17 cellular contexts compared by ENCODE assay signal in the genomic region with DNA sequence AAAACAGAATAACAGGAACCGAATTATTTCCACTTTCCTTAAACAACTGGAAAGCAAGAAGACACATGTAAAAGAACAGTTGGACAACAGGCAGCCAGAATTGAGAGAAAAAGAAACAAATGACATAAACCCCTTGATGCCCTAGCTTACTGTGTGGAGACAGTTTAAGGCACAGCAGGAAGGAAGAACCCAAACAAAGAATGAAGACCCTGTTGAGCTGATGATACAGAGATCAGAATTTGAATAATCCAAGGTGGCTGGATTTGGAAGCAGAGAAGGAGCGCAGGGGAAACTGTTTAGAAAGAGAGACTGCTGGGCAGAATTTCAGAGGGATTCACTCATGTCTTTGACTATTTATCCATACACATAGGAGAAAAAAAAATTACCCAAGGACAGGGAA.
A peak's percentile ranks its signal among the peaks of the same experiment; 100 is the strongest.
DNase-seq lines count a peak whose midpoint lies in the region; ATAC-seq and TF ChIP-seq lines count a peak whose summit lies in the region.
"Had no signal": no experiment of that assay in that cellular context is flagged by ENCODE, and none has a peak within 500 bp of the region (broad histone marks: within the 10 kb centered on the region; RNA-seq: fewer than 3 reads in every experiment).

No MANE protein-coding gene starts in this region.

- H3K27ac Mint-ChIP-seq in chondrocyte (ENCODE audit: unreplicated experiment) (peak overlapping the region; percentile 0), nephron progenitor cell (peak overlapping the region; percentile 36)

- in situ Hi-C loops in IMR-90 (cut with MboI; ENCODE audit: low sequenced_read_pairs), result no loop called here

- H2BK120ac ChIP-seq in IMR-90 (ENCODE audit: low read depth, low read length), result no peak overlapping the region

- no peak overlapping the region for H3K27ac ChIP-seq in A673 (ENCODE audit: low read depth, low read length, poor library complexity, severe bottlenecking)
- H3K27ac ChIP-seq in IMR-90 (ENCODE audit: insufficient read depth, low read length), result no peak overlapping the region
- H3K27ac ChIP-seq: Peyer's patch had no signal

- peaks cover 6 to 9% of the 10 kb centered on the region in 2 experiments; a peak in 3 of 4 replicates for H3K79me1 ChIP-seq in IMR-90 (ENCODE audit: low read depth in 1 of 2, low read length in 2 of 2)

- H3K36me3 Mint-ChIP-seq in chondrocyte (ENCODE audit: low read depth), result peaks cover 5% of the 10 kb centered on the region
- peaks cover 11% of the 10 kb centered on the region for H3K36me3 Mint-ChIP-seq in nephron progenitor cell (ENCODE audit: low read depth)

- H2BK15ac ChIP-seq in IMR-90 (ENCODE audit: low read depth, low read length), result no peak overlapping the region

- H2AK9ac ChIP-seq in IMR-90 (replicated peaks; ENCODE audit: low read depth, low read length, poor library complexity), result no peak overlapping the region

- no peak overlapping the region for H3K4ac ChIP-seq in IMR-90 (ENCODE audit: low read depth, low read length)

- intact Hi-C loops in A673 (cut with micrococcal nuclease; ENCODE audit: unreplicated experiment), result no loop called here
- intact Hi-C loops in IMR-90 (cut with micrococcal nuclease), result no loop called here

- no peaks in the 10 kb centered on the region for H3K9me1 ChIP-seq in IMR-90 (ENCODE audit: insufficient read depth, low read length)

- H3K56ac ChIP-seq in IMR-90 (ENCODE audit: extremely low read depth, insufficient read depth, low read length), result no peak overlapping the region

- no peak overlapping the region for H3K4me2 ChIP-seq in IMR-90 (ENCODE audit: low read depth, low read length)
- H3K4me2 ChIP-seq: SK-N-SH had no signal

- ATAC-seq in IMR-90 (ENCODE audit: low read depth) (peak; percentile 21), GM18867 (IDR thresholded peaks at IDR 0.05; ENCODE audit: unreplicated experiment) (no peak), HG02840 (IDR thresholded peaks at IDR 0.05; ENCODE audit: low FRiP score, unreplicated experiment) (no peak)

- H3K4me3 ChIP-seq in A673 (ENCODE audit: low read depth, low read length, poor library complexity, severe bottlenecking) (no peak overlapping the region), IMR-90 (ENCODE audit: insufficient read depth, low read depth, low read length) (no peak overlapping the region)
- H3K4me3 ChIP-seq: Peyer's patch had no signal

- H3K4me1 Mint-ChIP-seq in chondrocyte (ENCODE audit: low read depth) (peaks cover 18% of the 10 kb centered on the region), nephron progenitor cell (peaks cover 10% of the 10 kb centered on the region)

- H2BK20ac ChIP-seq in IMR-90 (ENCODE audit: low read depth, low read length), result no peak overlapping the region

- no CpG with 5 or more reads among the region's 2 CpGs for WGBS in IMR-90 (ENCODE audit: extremely low coverage in 2 of 2, insufficient read length in 1 of 2), 2 experiments

- H3K27me3 Mint-ChIP-seq in chondrocyte (ENCODE audit: low read depth), result no peaks in the 10 kb centered on the region
- no peaks in the 10 kb centered on the region for H3K27me3 Mint-ChIP-seq in nephron progenitor cell (ENCODE audit: low read depth, poor library complexity)

- CTCF ChIA-PET in A673 (lab: Charles Lee) (no interaction called here), IMR-90 (lab: Yijun Ruan, JAX) (interaction anchor here (1.0 kb wide), 1 partner anchor 9 kb away, joined by 3 read pairs; no protein-coding TSS in a partner anchor)

- dilution Hi-C loops in IMR-90 (cut with HindIII; ENCODE audit: low sequenced_read_pairs, unreplicated experiment), result no loop called here

- POLR2A ChIA-PET in A673 (lab: Charles Lee; ENCODE audit: low non-redundant PET) (no interaction called here), IMR-90 (lab: Charles Lee; ENCODE audit: unreplicated experiment) (no interaction called here)

- H2BK5ac ChIP-seq in IMR-90 (ENCODE audit: low read depth, low read length, poor library complexity, severe bottlenecking), result no peak overlapping the region

- H3K4me1 ChIP-seq in A673 (ENCODE audit: insufficient read depth, low read length, poor library complexity, severe bottlenecking) (no peaks in the 10 kb centered on the region), IMR-90 (ENCODE audit: control insufficient read depth, insufficient read depth, low read length) (no peaks in the 10 kb centered on the region)
- H3K4me1 ChIP-seq: Peyer's patch had no signal

- H4K5ac ChIP-seq in IMR-90 (ENCODE audit: low read depth, low read length), result no peak overlapping the region

- TF ChIP-seq POLR2A in IMR-90 (IDR thresholded peaks at IDR 0.05; ENCODE audit: low read depth, low read length), result no peak

- H3K9me3 ChIP-seq in A673 (ENCODE audit: low read depth, low read length, poor library complexity, severe bottlenecking) (no peaks in the 10 kb centered on the region), IMR-90 (ENCODE audit: control insufficient read depth, insufficient read depth, low read length) (no peaks in the 10 kb centered on the region)
- H3K9me3 ChIP-seq: Peyer's patch, SK-N-SH had no signal

- no peak overlapping the region for H4K8ac ChIP-seq in IMR-90 (ENCODE audit: low read depth in 2 of 2, low read length in 2 of 2)

- no peak for TF ChIP-seq RAD21 in IMR-90 (IDR thresholded peaks at IDR 0.05; ENCODE audit: low read length)

- no peak overlapping the region for H3K9ac ChIP-seq in IMR-90 (ENCODE audit: low read depth, low read length)
- H3K9ac ChIP-seq: SK-N-SH had no signal

- no peaks in the 10 kb centered on the region for H4K20me1 ChIP-seq in IMR-90 (ENCODE audit: insufficient read depth, low read length)

- H3K4me3 Mint-ChIP-seq in chondrocyte (ENCODE audit: unreplicated experiment) (no peak overlapping the region), nephron progenitor cell (no peak overlapping the region)

- H4K91ac ChIP-seq in IMR-90 (ENCODE audit: insufficient read depth, low read depth, low read length), result no peak overlapping the region

- TF ChIP-seq CTCF in A673 (conservative IDR thresholded peaks at IDR 0.05; ENCODE audit: low read depth, low read length) (no peak), IMR-90 (conservative IDR thresholded peaks at IDR 0.05; ENCODE audit: low read depth, low read length) (no peak), chondrocyte (IDR thresholded peaks at IDR 0.05) (no peak), nephron progenitor cell (IDR thresholded peaks at IDR 0.05) (no peak), GM10266 (IDR thresholded peaks at IDR 0.05; ENCODE audit: control insufficient read depth, insufficient read depth, low read depth, missing control alignments) (no peak)

- no peaks in the 10 kb centered on the region for H3K27me3 ChIP-seq in A673 (replicated peaks; ENCODE audit: insufficient read depth, low read depth, low read length, poor library complexity)
- H3K27me3 ChIP-seq in IMR-90 (ENCODE audit: control insufficient read depth, insufficient read depth, low read length), result no peaks in the 10 kb centered on the region
- H3K27me3 ChIP-seq: Peyer's patch had no signal

- no peak overlapping the region for H3K18ac ChIP-seq in IMR-90 (ENCODE audit: low read depth, low read length)

- no peak overlapping the region for H3K23ac ChIP-seq in IMR-90 (ENCODE audit: low read depth, low read length)

- no peaks in the 10 kb centered on the region for H3K36me3 ChIP-seq in A673 (ENCODE audit: insufficient read depth, low read length, poor library complexity, severe bottlenecking)
- no peaks in the 10 kb centered on the region for H3K36me3 ChIP-seq in IMR-90 (ENCODE audit: control insufficient read depth, insufficient read depth, low read length)
- H3K36me3 ChIP-seq: Peyer's patch had no signal

- no peak overlapping the region for H3K14ac ChIP-seq in IMR-90 (replicated peaks; ENCODE audit: low read depth, low read length)

- DNase-seq in A673 (ENCODE audit: low spot score) (peak; percentile 14), IMR-90 (no peak), chondrocyte (ENCODE audit: low spot score) (no peak), nephron progenitor cell (no peak), GM10266 (ENCODE audit: extremely low spot score) (no peak), NOMO-1 (lab: John Stamatoyannopoulos, UW; ENCODE audit: unreplicated experiment in 2 of 2) (no peak)
- DNase-seq: AML-193, DMS53, Karpas-422, NCI-H1694, NCI-H345, NCI-H526 treated with DMSO at 0.1 percent for 48 hours, Peyer's patch, Right ventricle myocardium superior, SK-N-SH had no signal

- H3K9me3 Mint-ChIP-seq in chondrocyte (ENCODE audit: low read depth) (peaks cover 4% of the 10 kb centered on the region), nephron progenitor cell (peaks cover 17% of the 10 kb centered on the region)

- H2AK5ac ChIP-seq in IMR-90 (ENCODE audit: low read depth, low read length), result no peak overlapping the region

- BruUV-seq in A673 (replicated peaks; lab: Mats Ljungman, UMichigan) (no TSS peak), IMR-90 (replicated peaks; lab: Mats Ljungman, UMichigan) (no TSS peak)

- H2AFZ ChIP-seq in IMR-90 (replicated peaks; ENCODE audit: low read length, poor library complexity), result no peak overlapping the region

TF ChIP-seq in IMR-90, 13 proteins besides CTCF, POLR2A, EP300 and RAD21 (continues in another document):
- no peak for TF ChIP-seq RFX5 (IDR thresholded peaks at IDR 0.05; ENCODE audit: low read depth, low read length)
- no peak for TF ChIP-seq BHLHE40 (IDR thresholded peaks at IDR 0.05; ENCODE audit: low read depth, low read length)
- TF ChIP-seq FOS (IDR thresholded peaks at IDR 0.05; ENCODE audit: low read depth, low read length), result no peak
- TF ChIP-seq MXI1 (IDR thresholded peaks at IDR 0.05; ENCODE audit: borderline replicate concordance, low read depth, low read length), result no peak
- TF ChIP-seq SMC3 (IDR thresholded peaks at IDR 0.05; ENCODE audit: low read depth, low read length), result no peak
- TF ChIP-seq MAZ (IDR thresholded peaks at IDR 0.05; ENCODE audit: borderline replicate concordance, low read depth, low read length), result no peak
- no peak for TF ChIP-seq CEBPB (IDR thresholded peaks at IDR 0.05; ENCODE audit: low read depth, low read length)
- TF ChIP-seq, protein P1, sequence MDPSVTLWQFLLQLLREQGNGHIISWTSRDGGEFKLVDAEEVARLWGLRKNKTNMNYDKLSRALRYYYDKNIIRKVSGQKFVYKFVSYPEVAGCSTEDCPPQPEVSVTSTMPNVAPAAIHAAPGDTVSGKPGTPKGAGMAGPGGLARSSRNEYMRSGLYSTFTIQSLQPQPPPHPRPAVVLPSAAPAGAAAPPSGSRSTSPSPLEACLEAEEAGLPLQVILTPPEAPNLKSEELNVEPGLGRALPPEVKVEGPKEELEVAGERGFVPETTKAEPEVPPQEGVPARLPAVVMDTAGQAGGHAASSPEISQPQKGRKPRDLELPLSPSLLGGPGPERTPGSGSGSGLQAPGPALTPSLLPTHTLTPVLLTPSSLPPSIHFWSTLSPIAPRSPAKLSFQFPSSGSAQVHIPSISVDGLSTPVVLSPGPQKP (IDR thresholded peaks at IDR 0.05; ENCODE audit: borderline replicate concordance, low read depth, low read length), result no peak
- no peak for TF ChIP-seq MAFK (IDR thresholded peaks at IDR 0.05; ENCODE audit: low read depth, low read length)
